In genomic region chr6:87837876-87838275, GRCh38 we compare ENCODE assay signal across 29 cellular contexts.
"Had no signal": no experiment of that assay in that cellular context is flagged by ENCODE, and none has a peak within 500 bp of the region (broad histone marks: within the 10 kb centered on the region; RNA-seq: fewer than 3 reads in every experiment).

No MANE protein-coding gene starts in this region.

- H3K4me3 Mint-ChIP-seq: naive thymus-derived CD8-positive, alpha-beta T cell; natural killer cell treated with Interleukin-12 subunit alpha and Interleukin-12 subunit beta and Interleukin-15 and Interleukin-18, amount 100 ng/mL, for 72 hours; nephron progenitor cell; neural crest cell; stimulated activated effector memory CD8-positive, alpha-beta T cell treated with anti-CD3 and anti-CD28 coated beads, Interleukin-12 subunit alpha, Interleukin-12 subunit beta, amount 100 ng/mL, for 72 hours; stimulated activated naive B cell treated with anti-CD40 and anti-IgM and Interleukin-4, amounts not matched to agents 10 μg/mL and 1 μg/mL and 100 μg/mL, for 72 hours; stimulated activated naive CD8-positive, alpha-beta T cell treated with anti-CD3 and anti-CD28 coated beads, Interleukin-15, Interleukin-2, amounts not matched to agents 100 ng/mL and 50 ng/mL, for 24 hours had no signal

- H3K27ac ChIP-seq: neutrophil, parathyroid adenoma, psoas muscle, right lobe of liver, sigmoid colon, stomach, thoracic aorta, thyroid gland, tibial nerve, upper lobe of left lung, vagina had no signal

- ATAC-seq: naive thymus-derived CD8-positive, alpha-beta T cell; natural killer cell treated with Interleukin-12 subunit alpha and Interleukin-12 subunit beta and Interleukin-15 and Interleukin-18, amount 100 ng/mL, for 72 hours; psoas muscle; right cardiac atrium; right lobe of liver; stimulated activated effector memory CD8-positive, alpha-beta T cell treated with anti-CD3 and anti-CD28 coated beads, Interleukin-12 subunit alpha, Interleukin-12 subunit beta, amount 100 ng/mL, for 72 hours; stimulated activated naive B cell treated with anti-CD40 and anti-IgM and Interleukin-4, amounts not matched to agents 10 μg/mL and 1 μg/mL and 100 μg/mL, for 72 hours had no signal

- H3K36me3 ChIP-seq: neutrophil, right lobe of liver, sigmoid colon, stomach, thoracic aorta, thyroid gland, tibial nerve, upper lobe of left lung, vagina had no signal

- H3K79me2 ChIP-seq: parathyroid adenoma had no signal

- H3K4me1 Mint-ChIP-seq: naive thymus-derived CD8-positive, alpha-beta T cell; neural crest cell; stimulated activated effector memory CD8-positive, alpha-beta T cell treated with anti-CD3 and anti-CD28 coated beads, Interleukin-12 subunit alpha, Interleukin-12 subunit beta, amount 100 ng/mL, for 72 hours; stimulated activated naive B cell treated with anti-CD40 and anti-IgM and Interleukin-4, amounts not matched to agents 10 μg/mL and 1 μg/mL and 100 μg/mL, for 72 hours had no signal

- FAIRE-seq: small intestine, urothelium cell line had no signal

- H3K27me3 ChIP-seq: right lobe of liver, sigmoid colon, stomach, thyroid gland, tibial nerve, upper lobe of left lung, vagina had no signal

- H3K4me1 ChIP-seq: parathyroid adenoma, psoas muscle, sigmoid colon, stomach, thyroid gland, tibial nerve, upper lobe of left lung, vagina had no signal

- H3K9ac ChIP-seq: parathyroid adenoma had no signal

- H3K36me3 Mint-ChIP-seq: naive thymus-derived CD8-positive, alpha-beta T cell; natural killer cell treated with Interleukin-12 subunit alpha and Interleukin-12 subunit beta and Interleukin-15 and Interleukin-18, amount 100 ng/mL, for 72 hours; stimulated activated effector memory CD8-positive, alpha-beta T cell treated with anti-CD3 and anti-CD28 coated beads, Interleukin-12 subunit alpha, Interleukin-12 subunit beta, amount 100 ng/mL, for 72 hours had no signal

- H3K27me3 Mint-ChIP-seq: progenitor cell of endocrine pancreas; stimulated activated naive B cell treated with anti-CD40 and anti-IgM and Interleukin-4, amounts not matched to agents 10 μg/mL and 1 μg/mL and 100 μg/mL, for 72 hours had no signal

- H3K9me3 Mint-ChIP-seq: natural killer cell treated with Interleukin-12 subunit alpha and Interleukin-12 subunit beta and Interleukin-15 and Interleukin-18, amount 100 ng/mL, for 72 hours; neural crest cell; stimulated activated effector memory CD8-positive, alpha-beta T cell treated with anti-CD3 and anti-CD28 coated beads, Interleukin-12 subunit alpha, Interleukin-12 subunit beta, amount 100 ng/mL, for 72 hours; stimulated activated naive CD8-positive, alpha-beta T cell treated with anti-CD3 and anti-CD28 coated beads, Interleukin-15, Interleukin-2, amounts not matched to agents 100 ng/mL and 50 ng/mL, for 24 hours had no signal

- H3K9me3 ChIP-seq: neutrophil, psoas muscle, sigmoid colon, thyroid gland, tibial nerve, vagina had no signal

- H3K4me3 ChIP-seq: psoas muscle, right lobe of liver, sigmoid colon, stomach, thoracic aorta, thyroid gland, tibial nerve, upper lobe of left lung, vagina had no signal

- DNase-seq: naive thymus-derived CD8-positive, alpha-beta T cell; nephron progenitor cell; nucleus accumbens; posterior cingulate gyrus; psoas muscle; right cardiac atrium; right lobe of liver; sigmoid colon; small intestine; stimulated activated CD4-positive, alpha-beta T cell treated with anti-CD3 and anti-CD28 coated beads, Interleukin-15, amount 100 ng/mL, for 24 hours; stimulated activated CD4-positive, alpha-beta T cell treated with anti-CD3 and anti-CD28 coated beads, Interleukin-2, amount 100 ng/mL, for 24 hours; stimulated activated CD4-positive, alpha-beta T cell treated with anti-CD3 and anti-CD28 coated beads, Interleukin-2, amount 100 ng/mL, for 48 hours; stimulated activated CD4-positive, alpha-beta T cell treated with anti-CD3 and anti-CD28 coated beads, Interleukin-4, amount 100 ng/mL, for 24 hours; stimulated activated naive B cell treated with anti-CD40 and anti-IgM and Interleukin-4, amounts not matched to agents 10 μg/mL and 1 μg/mL and 100 μg/mL, for 72 hours; stimulated activated naive CD4-positive, alpha-beta T cell treated with Interleukin-2 at 50 U/mL for 16 hours; stomach; thyroid gland; upper lobe of left lung had no signal

- H3K27ac Mint-ChIP-seq: naive thymus-derived CD8-positive, alpha-beta T cell; natural killer cell treated with Interleukin-12 subunit alpha and Interleukin-12 subunit beta and Interleukin-15 and Interleukin-18, amount 100 ng/mL, for 72 hours; nephron progenitor cell; progenitor cell of endocrine pancreas; stimulated activated effector memory CD8-positive, alpha-beta T cell treated with anti-CD3 and anti-CD28 coated beads, Interleukin-12 subunit alpha, Interleukin-12 subunit beta, amount 100 ng/mL, for 72 hours; stimulated activated naive B cell treated with anti-CD40 and anti-IgM and Interleukin-4, amounts not matched to agents 10 μg/mL and 1 μg/mL and 100 μg/mL, for 72 hours; stimulated activated naive CD8-positive, alpha-beta T cell treated with anti-CD3 and anti-CD28 coated beads, Interleukin-15, Interleukin-2, amounts not matched to agents 100 ng/mL and 50 ng/mL, for 24 hours had no signal

- H2AFZ ChIP-seq: parathyroid adenoma had no signal
